18 cellular contexts compared by ENCODE assay signal in genomic region chr3:8743911-8744310, GRCh38. TPM values are rescaled to one million over a fixed set of nuclear protein-coding genes. Genes with fewer than 3 reads are reported as not detected.
A peak's percentile ranks its signal among the peaks of the same experiment; 100 is the strongest.
DNase-seq lines count a peak whose midpoint lies in the region; ATAC-seq, FAIRE-seq and TF ChIP-seq lines count a peak whose summit lies in the region.
"Had no signal": no experiment of that assay in that cellular context is flagged by ENCODE, and none has a peak within 500 bp of the region (broad histone marks: within the 10 kb centered on the region; RNA-seq: fewer than 3 reads in every experiment).

No MANE protein-coding gene starts in this region.

- H3K4me3 ChIP-seq in A549 (no peak overlapping the region), H7 (ENCODE audit: insufficient read depth, low read depth, low read length) (no peak overlapping the region), RWPE2 (ENCODE audit: severe bottlenecking) (no peak overlapping the region)

- H3K27me3 ChIP-seq in H7 (ENCODE audit: control insufficient read depth, insufficient read depth, low read length): no peaks in the 10 kb centered on the region
- H3K27me3 ChIP-seq in RWPE2 (ENCODE audit: insufficient read depth, poor library complexity, severe bottlenecking): no peaks in the 10 kb centered on the region

- H3K9me3 ChIP-seq in A549: no peaks in the 10 kb centered on the region
- H3K9me3 ChIP-seq in RWPE2 (ENCODE audit: severe bottlenecking): no peaks in the 10 kb centered on the region

- TF ChIP-seq CTCF in A549 (IDR thresholded peaks at IDR 0.05) (no peak), RWPE2 (IDR thresholded peaks at IDR 0.05; ENCODE audit: poor library complexity, severe bottlenecking) (no peak)

- WGBS in A549 (ENCODE audit: missing lambda C conversion rate): 89% methylated on average over 3 of the region's 3 CpGs

- ATAC-seq in A549 (no peak), RWPE2 (ENCODE audit: low read depth) (no peak)
- ATAC-seq: PC-3, Right ventricle myocardium inferior had no signal

- H3K4me1 ChIP-seq in A549 (peaks cover 50% of the 10 kb centered on the region), RWPE2 (ENCODE audit: insufficient read depth, poor library complexity, severe bottlenecking) (peaks cover 42% of the 10 kb centered on the region)

- TF ChIP-seq EP300 in A549 (IDR thresholded peaks at IDR 0.05): no peak

- no peak for TF ChIP-seq POLR2A in A549 (IDR thresholded peaks at IDR 0.05; ENCODE audit: low read length)

- no peak for DNase-seq in A549 (ENCODE audit: low read depth in 1 of 2, low spot score in 1 of 2)
- peak; percentile 55 for DNase-seq in H7
- DNase-seq in RWPE2 (ENCODE audit: low spot score): no peak
- peak; percentile 28 for DNase-seq in iPS-NIHi7 (ENCODE audit: extremely low spot score)
- no peak for DNase-seq in D341Med (ENCODE audit: low spot score)
- no peak for DNase-seq in NCI-H1694 (lab: John Stamatoyannopoulos, UW)
- no peak for DNase-seq in RKO (ENCODE audit: low spot score)
- no peak for DNase-seq in NCI-H2029 (lab: John Stamatoyannopoulos, UW)
- DNase-seq: ACHN, C1 segment of cervical spinal cord, DMS79, KBM-7, NCI-H1105 treated with DMSO at 0.1 percent for 48 hours, NCI-H187, NCI-H526 had no signal

- CTCF ChIA-PET in A549 (lab: Yijun Ruan, JAX): interaction anchor here (0.7 to 3.5 kb wide), 7 partner anchors 12 to 211 kb away, joined by 3 to 20 read pairs (median 3); partner anchors contain the start of gene OXTR

- H3K36me3 ChIP-seq in H7 (replicated peaks; ENCODE audit: control insufficient read depth, insufficient read depth, low read length) (no peaks in the 10 kb centered on the region), RWPE2 (ENCODE audit: low read depth) (no peaks in the 10 kb centered on the region)

- POLR2A ChIA-PET in A549 (lab: Yijun Ruan, JAX): no interaction called here

- FAIRE-seq in A549 (lab: Jason Lieb, UNC): no peak

- H3K27ac ChIP-seq in A549 (peak overlapping the region; percentile 80 to 81; a peak in 5 of 6 replicates), RWPE2 (ENCODE audit: poor library complexity, severe bottlenecking) (peak overlapping the region; percentile 92)

- peak overlapping the region; percentile 91 for H3K4me2 ChIP-seq in A549

- TF ChIP-seq RAD21 in A549 (conservative IDR thresholded peaks at IDR 0.05 in 1 of 2, IDR thresholded peaks at IDR 0.05 in 1 of 2): no peak

TF ChIP-seq in A549, 52 proteins besides CTCF, POLR2A, EP300 and RAD21:
- TF ChIP-seq REST (IDR thresholded peaks at IDR 0.05): no peak
- TF ChIP-seq EHF (CRISPR knock-in tag; IDR thresholded peaks at IDR 0.05): no peak
- no peak for TF ChIP-seq TFCP2L1 (CRISPR knock-in tag; IDR thresholded peaks at IDR 0.05)
- TF ChIP-seq ELK1 (IDR thresholded peaks at IDR 0.05; ENCODE audit: low read depth, low read length): no peak
- TF ChIP-seq ZC3H11A (IDR thresholded peaks at IDR 0.05): no peak
- TF ChIP-seq E2F6 (IDR thresholded peaks at IDR 0.05; ENCODE audit: borderline replicate concordance, low read depth): no peak
- TF ChIP-seq MAFK (IDR thresholded peaks at IDR 0.05; ENCODE audit: partially characterized antibody): no peak
- no peak for TF ChIP-seq PBX3 (IDR thresholded peaks at IDR 0.05)
- TF ChIP-seq MAX (IDR thresholded peaks at IDR 0.05): no peak
- TF ChIP-seq KDM5A (IDR thresholded peaks at IDR 0.05): no peak
- TF ChIP-seq CEBPB (IDR thresholded peaks at IDR 0.05): no peak
- no peak for TF ChIP-seq CHD4 (IDR thresholded peaks at IDR 0.05; ENCODE audit: borderline replicate concordance)
- no peak for TF ChIP-seq CBX2 (IDR thresholded peaks at IDR 0.05; ENCODE audit: borderline replicate concordance, low read depth)
- no peak for TF ChIP-seq NFE2L2 (conservative IDR thresholded peaks at IDR 0.05; ENCODE audit: low read length)
- TF ChIP-seq MYC (IDR thresholded peaks at IDR 0.05; ENCODE audit: borderline replicate concordance, low read length): no peak
- no peak for TF ChIP-seq SREBF2 (IDR thresholded peaks at IDR 0.05)
- no peak for TF ChIP-seq RFX5 (IDR thresholded peaks at IDR 0.05)
- no peak for TF ChIP-seq POLR2AphosphoS2 (conservative IDR thresholded peaks at IDR 0.05; ENCODE audit: low read length)

RNA-seq across cellular contexts. Expression of gene CAV3, which starts 10.3 kb away (rescaled TPM):
- polyA plus RNA-seq in A549 (2011; rRNA removed): not detected in 2 replicates
- polyA plus RNA-seq in A549 (2012; cell fraction: cytosol; rRNA removed): not detected in 2 replicates
- polyA plus RNA-seq in A549 (2012; cell fraction: nucleus; rRNA removed): not detected in 2 replicates
- polyA plus RNA-seq in A549 (2017; fragmentation: RNase III; extraction: RNeasy Plus Mini Kit Qiagen cat#74134 plus additional on column Dnase treatment): not detected in 3 replicates
- polyA minus RNA-seq in A549 (2011; rRNA and poly(A)+ RNA removed): not detected in 2 replicates
- total RNA-seq in H7 (2014; rRNA removed; shearing (Covaris generic)): not detected in 2 replicates
- total RNA-seq: PC-3, SK-MEL-5 had no signal

RNA-seq across cellular contexts. Expression of gene OXTR, which starts 25.5 kb away (rescaled TPM):
- polyA plus RNA-seq in A549 (2011; rRNA removed): 2.1 TPM in 2 replicates
- polyA plus RNA-seq in A549 (2012; cell fraction: cytosol; rRNA removed): 1.5 and 2.4 TPM in 2 replicates
- 5.5 and 8.1 TPM in 2 replicates for polyA plus RNA-seq in A549 (2012; cell fraction: nucleus; rRNA removed)
- polyA plus RNA-seq in A549 (2017; fragmentation: RNase III; extraction: RNeasy Plus Mini Kit Qiagen cat#74134 plus additional on column Dnase treatment): 2.4 to 3.7 TPM (median 3.2 TPM) in 3 replicates
- polyA minus RNA-seq in A549 (2011; rRNA and poly(A)+ RNA removed): 2.1 and 2.3 TPM in 2 replicates
- 0.78 and 4.2 TPM in 2 replicates for total RNA-seq in H7 (2014; rRNA removed; shearing (Covaris generic))

Comparison
In these comparisons a context has a peak if more than half of its experiments do, and no peak if none do; other contexts are left out.
1. DNase-seq: peak in H7 (single experiment) and iPS-NIHi7 (single experiment); none in A549 (0 of 2), RWPE2 (single experiment), D341Med (single experiment), NCI-H1694 (single experiment), RKO (single experiment) and NCI-H2029 (single experiment).